In the genomic region with DNA sequence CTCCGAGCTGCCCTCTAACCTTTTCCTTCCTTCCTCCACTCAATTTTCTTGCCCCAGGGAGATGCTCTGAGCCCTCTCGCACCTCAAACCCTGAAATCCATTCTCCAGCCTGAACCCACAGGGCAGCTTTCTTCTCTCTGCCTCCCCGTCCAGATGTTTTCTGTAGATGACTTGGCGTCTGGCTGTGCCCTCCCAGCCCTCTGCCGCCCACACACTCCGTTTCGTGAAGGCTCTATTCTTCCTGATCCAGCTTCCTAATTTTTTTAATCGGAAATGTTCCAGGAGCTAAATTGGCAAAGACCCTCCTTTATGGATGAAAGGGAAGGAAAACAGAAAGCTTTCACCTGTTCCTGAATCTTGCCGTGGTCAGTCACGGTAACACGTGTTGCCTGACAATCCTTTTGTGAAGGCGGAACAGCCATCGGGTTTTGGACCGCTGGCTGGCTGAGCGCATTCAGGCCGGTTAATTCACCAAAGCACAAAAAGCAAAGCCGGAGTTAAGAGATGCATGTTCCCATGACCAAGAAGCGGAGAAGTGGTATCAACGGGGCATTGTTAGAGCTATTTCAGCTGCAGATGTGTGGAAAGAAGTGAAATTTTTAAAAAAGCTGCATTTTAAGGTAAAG, we compare ENCODE assay signal across 15 cellular contexts.
A peak's percentile ranks its signal among the peaks of the same experiment; 100 is the strongest.
DNase-seq lines count a peak whose midpoint lies in the region; ATAC-seq and TF ChIP-seq lines count a peak whose summit lies in the region.
"Had no signal": no experiment of that assay in that cellular context is flagged by ENCODE, and none has a peak within 500 bp of the region (broad histone marks: within the 10 kb centered on the region; RNA-seq: fewer than 3 reads in every experiment).

No MANE protein-coding gene starts in this region.

- H3K4me2 ChIP-seq in BLaER1 treated with 17β-estradiol and CSF1 and Interleukin-3, amounts not matched to agents 10 nM and 100 nM: peak overlapping the region in 9 of 11 experiments; percentile 13 to 73 (median 61); a peak in 13 of 22 replicates

- H3K9ac ChIP-seq in BLaER1 treated with 17β-estradiol and CSF1 and Interleukin-3, amounts not matched to agents 10 nM and 100 nM: no peak overlapping the region

- peaks cover 15% of the 10 kb centered on the region for H3K9me3 Mint-ChIP-seq in nephron progenitor cell

- intact Hi-C loops in breast epithelium (cut with DNase I; ENCODE audit: low total_unique reads): loop anchor here (10.0 kb wide), 2 partner anchors 105 to 195 kb away; a partner anchor contains a TSS

- peaks cover 0 to 4% (median under 1%) of the 10 kb centered on the region in 11 experiments; a peak in 6 of 22 replicates for H4K20me1 ChIP-seq in BLaER1 treated with 17β-estradiol and CSF1 and Interleukin-3, amounts not matched to agents 10 nM and 100 nM

- H3K4me1 Mint-ChIP-seq in nephron progenitor cell: peaks cover 58% of the 10 kb centered on the region

- no peaks in the 10 kb centered on the region for H3K36me3 ChIP-seq in BLaER1 treated with 17β-estradiol and CSF1 and Interleukin-3, amounts not matched to agents 10 nM and 100 nM
- H3K36me3 ChIP-seq in breast epithelium: no peaks in the 10 kb centered on the region
- H3K36me3 ChIP-seq: Peyer's patch had no signal

- H3K4me1 ChIP-seq in BLaER1 treated with 17β-estradiol and CSF1 and Interleukin-3, amounts not matched to agents 10 nM and 100 nM: peaks cover 27 to 94% (median 73%) of the 10 kb centered on the region in 10 experiments
- H3K4me1 ChIP-seq in breast epithelium: peaks cover 0 to 2% of the 10 kb centered on the region in 2 donors

- no peak overlapping the region for H3K4me3 ChIP-seq in BLaER1 treated with 17β-estradiol and CSF1 and Interleukin-3, amounts not matched to agents 10 nM and 100 nM
- H3K4me3 ChIP-seq in breast epithelium: peak overlapping the region in 1 of 3 donors; percentile 19
- H3K4me3 ChIP-seq: Peyer's patch had no signal

- H3K27me3 ChIP-seq in BLaER1 treated with 17β-estradiol and CSF1 and Interleukin-3, amounts not matched to agents 10 nM and 100 nM: peaks cover 0 to 39% (median 0%) of the 10 kb centered on the region in 11 experiments; a peak in 6 of 22 replicates
- H3K27me3 ChIP-seq in breast epithelium: peaks cover 3 to 66% of the 10 kb centered on the region in 2 donors
- H3K27me3 ChIP-seq: Peyer's patch had no signal

- no peak overlapping the region for H3K27ac ChIP-seq in BLaER1 treated with 17β-estradiol and CSF1 and Interleukin-3, amounts not matched to agents 10 nM and 100 nM
- H3K27ac ChIP-seq in breast epithelium: no peak overlapping the region
- H3K27ac ChIP-seq: Peyer's patch had no signal

- TF ChIP-seq POLR2A in breast epithelium (IDR thresholded peaks at IDR 0.05): no peak

- H3K36me3 Mint-ChIP-seq in nephron progenitor cell (ENCODE audit: low read depth): no peaks in the 10 kb centered on the region

- no peak for ATAC-seq in GM18502 (IDR thresholded peaks at IDR 0.05; ENCODE audit: poor library complexity, unreplicated experiment)

- H3K27ac Mint-ChIP-seq in nephron progenitor cell: peak overlapping the region; percentile 50

- peaks cover 63% of the 10 kb centered on the region for H3K27me3 Mint-ChIP-seq in nephron progenitor cell (ENCODE audit: low read depth, poor library complexity)

- TF ChIP-seq CTCF in nephron progenitor cell (IDR thresholded peaks at IDR 0.05) (no peak), breast epithelium (IDR thresholded peaks at IDR 0.05) (no peak)

- H3K4me3 Mint-ChIP-seq in nephron progenitor cell: no peak overlapping the region

- peaks cover 0 to 15% (median 7%) of the 10 kb centered on the region in 11 experiments; a peak in 15 of 22 replicates for H3K9me3 ChIP-seq in BLaER1 treated with 17β-estradiol and CSF1 and Interleukin-3, amounts not matched to agents 10 nM and 100 nM (replicated peaks in 1 of 11)
- no peaks in the 10 kb centered on the region for H3K9me3 ChIP-seq in breast epithelium
- H3K9me3 ChIP-seq: Caco-2 had no signal

- DNase-seq in DMS79 (lab: John Stamatoyannopoulos, UW) (peak; percentile 26), dedifferentiated amniotic fluid mesenchymal stem cell (ENCODE audit: extremely low spot score) (peak; percentile 31), nephron progenitor cell (no peak), epidermal melanocyte (ENCODE audit: insufficient read length, low spot score) (no peak), breast epithelium (ENCODE audit: low spot score in 2 of 2) (no peak)
- DNase-seq: C1 segment of cervical spinal cord, Caco-2, DND-41, GDM1, NCI-H1048, NCI-H510A treated with DMSO at 0.1 percent for 48 hours, Peyer's patch, SHP77 treated with DMSO at 0.1 percent for 48 hours had no signal

Comparison
In these comparisons a context has a peak if more than half of its experiments do, and no peak if none do; other contexts are left out.
1. DNase-seq: peak in DMS79 (single experiment) and dedifferentiated amniotic fluid mesenchymal stem cell (single experiment); none in nephron progenitor cell (single experiment), epidermal melanocyte (single experiment) and breast epithelium (0 of 2).